ENCODE assay signal across 18 cellular contexts in the genomic region with DNA sequence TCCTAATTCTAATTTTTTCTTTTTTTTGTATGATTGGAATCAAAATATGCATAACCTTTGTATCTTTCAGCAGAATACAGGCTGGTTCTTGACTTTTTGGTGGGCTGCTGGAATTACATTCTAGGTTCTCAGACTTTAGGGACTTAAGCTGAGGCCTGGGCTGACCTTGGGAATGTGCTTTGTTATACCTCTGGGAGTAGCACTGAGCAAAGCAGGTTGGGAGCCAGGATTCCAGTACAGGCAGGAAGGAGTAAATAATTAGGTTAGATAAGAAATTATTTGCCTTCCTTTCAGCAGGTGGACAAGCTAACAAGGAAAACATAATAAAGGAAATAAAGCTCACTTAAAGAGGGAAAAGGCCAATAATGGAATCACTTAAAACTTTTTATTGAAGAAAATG. TPM values are rescaled to one million over a fixed set of nuclear protein-coding genes. Genes with fewer than 3 reads are reported as not detected.
A peak's percentile ranks its signal among the peaks of the same experiment; 100 is the strongest.
DNase-seq lines count a peak whose midpoint lies in the region; ATAC-seq, FAIRE-seq and TF ChIP-seq lines count a peak whose summit lies in the region.
"Had no signal": no experiment of that assay in that cellular context is flagged by ENCODE, and none has a peak within 500 bp of the region (broad histone marks: within the 10 kb centered on the region; RNA-seq: fewer than 3 reads in every experiment).

No MANE protein-coding gene starts in this region.

- TF ChIP-seq CTCF in HFFc6 (IDR thresholded peaks at IDR 0.05) (no peak), VCaP (conservative IDR thresholded peaks at IDR 0.05) (peak; percentile 60), pancreas (IDR thresholded peaks at IDR 0.05) (no peak)

- ATAC-seq in left colon = peak; percentile 64
- ATAC-seq in pancreas = peak; percentile 86 to 90 (median 86)
- no peak for ATAC-seq in GM18517 (IDR thresholded peaks at IDR 0.05; ENCODE audit: unreplicated experiment)
- ATAC-seq: A549 had no signal

- peaks cover 5% of the 10 kb centered on the region; the same call in 1 of the 2 replicates for H3K36me3 Mint-ChIP-seq in HFFc6 (ENCODE audit: low read depth)

- no peaks in the 10 kb centered on the region for H3K27me3 Mint-ChIP-seq in HFFc6 (ENCODE audit: insufficient read depth)

- H3K27me3 ChIP-seq in pancreas (no peaks in the 10 kb centered on the region), SJCRH30 (no peaks in the 10 kb centered on the region)
- H3K27me3 ChIP-seq: BLaER1 treated with 17β-estradiol and CSF1 and Interleukin-3, amounts not matched to agents 10 nM and 100 nM had no signal

- H3K9me3 ChIP-seq in pancreas = no peaks in the 10 kb centered on the region
- H3K9me3 ChIP-seq in SJCRH30 (replicated peaks) = no peaks in the 10 kb centered on the region
- H3K9me3 ChIP-seq: A549; BLaER1 treated with 17β-estradiol and CSF1 and Interleukin-3, amounts not matched to agents 10 nM and 100 nM had no signal

- H3K9me3 Mint-ChIP-seq in HFFc6 = no peaks in the 10 kb centered on the region

- no peak overlapping the region for H3K4me3 ChIP-seq in pancreas
- no peak overlapping the region for H3K4me3 ChIP-seq in SJCRH30
- H3K4me3 ChIP-seq: A549; BLaER1 treated with 17β-estradiol and CSF1 and Interleukin-3, amounts not matched to agents 10 nM and 100 nM had no signal

- DNase-seq in HFFc6 = no peak
- DNase-seq in left colon = no peak
- peak in 4 of 6 donors; percentile 44 to 66 (median 54) for DNase-seq in pancreas
- no peak for DNase-seq in SJCRH30
- DNase-seq in T-helper 1 cell = no peak
- DNase-seq in activated CD4-positive, alpha-beta T cell treated with anti-CD3 and anti-CD28 coated beads, Interleukin-2, amount 50 U/mL, for 1 hour = no peak
- DNase-seq: DMS 273 treated with DMSO at 0.1 percent for 48 hours, GDM1, MM.1S, NCI-H1105, NCI-H1694, NCI-H524 had no signal

- peak overlapping the region; percentile 64; the same call in 1 of the 2 replicates for H3K27ac Mint-ChIP-seq in HFFc6

- intact Hi-C loops in left colon (cut with DNase I, micrococcal nuclease) = no loop called here
- intact Hi-C loops in pancreas (cut with DNase I) = no loop called here

- no peaks in the 10 kb centered on the region for H3K36me3 ChIP-seq in pancreas
- no peaks in the 10 kb centered on the region for H3K36me3 ChIP-seq in SJCRH30
- H3K36me3 ChIP-seq: BLaER1 treated with 17β-estradiol and CSF1 and Interleukin-3, amounts not matched to agents 10 nM and 100 nM had no signal

- H3K27ac ChIP-seq in VCaP (peak overlapping the region; percentile 37), pancreas (peak overlapping the region in 2 of 4 donors; percentile 13 to 37), SJCRH30 (no peak overlapping the region)
- H3K27ac ChIP-seq: A549; BLaER1 treated with 17β-estradiol and CSF1 and Interleukin-3, amounts not matched to agents 10 nM and 100 nM had no signal

- FAIRE-seq in pancreas (lab: Jason Lieb, UNC) = no peak
- FAIRE-seq: A549, GM12891, RCC 7860 had no signal

- peaks cover 0 to 23% (median 19%) of the 10 kb centered on the region in 3 donors for H3K4me1 ChIP-seq in pancreas
- no peaks in the 10 kb centered on the region for H3K4me1 ChIP-seq in SJCRH30
- H3K4me1 ChIP-seq: BLaER1 treated with 17β-estradiol and CSF1 and Interleukin-3, amounts not matched to agents 10 nM and 100 nM had no signal

- no peak overlapping the region for H3K4me3 Mint-ChIP-seq in HFFc6

- peaks cover 68% of the 10 kb centered on the region for H3K4me1 Mint-ChIP-seq in HFFc6 (ENCODE audit: low read depth)

RNA-seq across cellular contexts. Expression of a gene that starts 49.9 kb away (rescaled TPM):
- total RNA-seq in HFFc6 (2021; fragmentation: NEBNext Ultra II Directional; extraction: Animal tissue kit (Norgen Biotek cat#: 25700)) = 10 to 100 TPM; 19.1 to 29.8 (median 25.0) TPM
- total RNA-seq in left colon = 100 to 1,000 TPM; 164 to 234 TPM
- 100 to 1,000 TPM; 231 to 400 (median 278) TPM for total RNA-seq in pancreas
- 100 to 1,000 TPM in 1 of 2 donors, 10 to 100 TPM in 1; 84.1 to 149 TPM for polyA plus RNA-seq in pancreas
- total RNA-seq in SJCRH30 (2014; rRNA removed; shearing (Covaris generic)) = 0.04 and 0.05 TPM in 2 replicates

Comparison
In these comparisons a context has a peak if more than half of its experiments do, and no peak if none do; other contexts are left out.
1. DNase-seq: peak in pancreas (4 of 6); none in HFFc6 (single experiment), left colon (0 of 2), SJCRH30 (0 of 2), T-helper 1 cell (0 of 5) and activated CD4-positive, alpha-beta T cell treated with anti-CD3 and anti-CD28 coated beads, Interleukin-2, amount 50 U/mL, for 1 hour (single experiment).
2. RNA of a gene that starts 49.9 kb away (total RNA-seq): 231 to 400 TPM in pancreas, 164 to 234 TPM in left colon and 19.1 to 29.8 TPM in HFFc6; 0.04 to 0.05 TPM in SJCRH30; every median in the first group is over 10 times any median in the second.